ENCODE assay signal across 8 cellular contexts in genomic region chr7:51316666-51317581, GRCh38. TPM values are rescaled to one million over a fixed set of nuclear protein-coding genes. Genes with fewer than 3 reads are reported as not detected.
DNase-seq lines count a peak whose midpoint lies in the region; FAIRE-seq and TF ChIP-seq lines count a peak whose summit lies in the region.

TSS of gene COBL (minus strand) at chr7:51316809. CDS start at chr7:51316633, 176 bp downstream.

- no peak for TF ChIP-seq POLR2A in vagina (IDR thresholded peaks at IDR 0.05)

- 2 to 5% methylated on average over 16 to 94 of the region's 94 CpGs for WGBS in endodermal cell (ENCODE audit: insufficient coverage in 1 of 2, insufficient read length in 1 of 2), 2 experiments

- H3K4me3 Mint-ChIP-seq in Calu3 (ENCODE audit: low read depth, unreplicated experiment) (peak within 1 kb of the TSS; percentile 93), endodermal cell (peak within 1 kb of the TSS; percentile 78)

- H3K36me3 ChIP-seq in endodermal cell (ENCODE audit: control insufficient read depth, insufficient read depth, low read length) (no peaks in the 10 kb centered on the region), muscle layer of colon (ENCODE audit: insufficient read depth, low read length) (no peaks in the 10 kb centered on the region), vagina (no peaks in the 10 kb centered on the region)

- H3K9me3 Mint-ChIP-seq in Calu3 (ENCODE audit: low read depth, unreplicated experiment) (no peaks in the 10 kb centered on the region), endodermal cell (no peaks in the 10 kb centered on the region)

- peaks cover 50% of the 10 kb centered on the region for H3K4me1 Mint-ChIP-seq in Calu3 (ENCODE audit: low read depth, unreplicated experiment)
- peaks cover 40% of the 10 kb centered on the region for H3K4me1 Mint-ChIP-seq in endodermal cell

- H3K9me3 ChIP-seq in endodermal cell (ENCODE audit: control insufficient read depth, low read length) (no peaks in the 10 kb centered on the region), muscle layer of colon (ENCODE audit: low read length) (no peaks in the 10 kb centered on the region), vagina (no peaks in the 10 kb centered on the region)

- H3K27me3 ChIP-seq in endodermal cell (ENCODE audit: control insufficient read depth, insufficient read depth, low read length, poor library complexity, severe bottlenecking) (peaks cover 31% of the 10 kb centered on the region), muscle layer of colon (ENCODE audit: control insufficient read depth in 1 of 2, insufficient read depth in 2 of 2, low read length in 2 of 2) (peaks cover 0 to 22% of the 10 kb centered on the region in 2 donors), vagina (no peaks in the 10 kb centered on the region)

- intact Hi-C loops in Calu3 (cut with micrococcal nuclease; ENCODE audit: unreplicated experiment) (no loop called here), vagina (cut with DNase I) (no loop called here)

- H3K27ac ChIP-seq in endodermal cell (ENCODE audit: low read depth, low read length) (no peak within 1 kb of the TSS), muscle layer of colon (ENCODE audit: low read depth, low read length) (no peak within 1 kb of the TSS), vagina (no peak within 1 kb of the TSS)

- no peak for FAIRE-seq in GM19239 (lab: Jason Lieb, UNC)

- DNase-seq in Calu3 (peak; percentile 64), NCI-H510A treated with DMSO at 0.1 percent for 48 hours (lab: John Stamatoyannopoulos, UW) (peak; percentile 74), endodermal cell (peak; percentile 89), vagina (ENCODE audit: extremely low spot score in 2 of 2) (no peak), GM19239 (ENCODE audit: insufficient read length, low spot score) (no peak)
- DNase-seq in effector CD8-positive, alpha-beta T cell (lab: John Stamatoyannopoulos, UW), result no peak
- DNase-seq in stimulated activated CD4-positive, alpha-beta T cell treated with anti-CD3 and anti-CD28 coated beads, Interleukin-4, amount 100 ng/mL, for 24 hours, result no peak

- TF ChIP-seq CTCF in Calu3 (IDR thresholded peaks at IDR 0.05; ENCODE audit: unreplicated experiment) (no peak), endodermal cell (conservative IDR thresholded peaks at IDR 0.05) (no peak), vagina (IDR thresholded peaks at IDR 0.05) (no peak)

- H3K4me1 ChIP-seq in endodermal cell (ENCODE audit: control insufficient read depth, insufficient read depth, low read length), result peaks cover 23% of the 10 kb centered on the region
- H3K4me1 ChIP-seq in muscle layer of colon (ENCODE audit: insufficient read depth, low read length), result no peaks in the 10 kb centered on the region
- H3K4me1 ChIP-seq in vagina, result peaks cover 7% of the 10 kb centered on the region

- peak within 1 kb of the TSS; percentile 86 for H3K4me3 ChIP-seq in endodermal cell (ENCODE audit: low read length)
- peak within 1 kb of the TSS; percentile 41 to 65 for H3K4me3 ChIP-seq in muscle layer of colon (ENCODE audit: low read depth in 1 of 2, low read length in 2 of 2)
- H3K4me3 ChIP-seq in vagina, result peak within 1 kb of the TSS; percentile 54 to 60

- H3K27me3 Mint-ChIP-seq in Calu3 (ENCODE audit: unreplicated experiment), result no peaks in the 10 kb centered on the region
- H3K27me3 Mint-ChIP-seq in endodermal cell (ENCODE audit: insufficient read depth), result peaks cover 60% of the 10 kb centered on the region

- H3K9ac ChIP-seq in endodermal cell (ENCODE audit: extremely low read depth, low read length, poor library complexity, severe bottlenecking), result peak within 1 kb of the TSS; percentile 66
- H3K9ac ChIP-seq in muscle layer of colon (ENCODE audit: low read length), result no peak within 1 kb of the TSS

- H3K27ac Mint-ChIP-seq in Calu3 (ENCODE audit: unreplicated experiment), result peak within 1 kb of the TSS; percentile 95
- peak within 1 kb of the TSS; percentile 85 for H3K27ac Mint-ChIP-seq in endodermal cell

- H3K36me3 Mint-ChIP-seq in Calu3 (ENCODE audit: insufficient read depth, unreplicated experiment) (peaks cover 40% of the 10 kb centered on the region), endodermal cell (ENCODE audit: low read depth) (no peaks in the 10 kb centered on the region)

- BruUV-seq in Calu3 (replicated peaks; lab: Mats Ljungman, UMichigan), result TSS peak; percentile 20

- CTCF ChIA-PET in Calu3 (lab: Charles Lee), result no interaction called here

RNA-seq across cellular contexts. Expression of gene COBL, which starts in this region (rescaled TPM):
- total RNA-seq in Calu3 (2022), result 48.1 and 49.9 TPM in 2 replicates
- 10 to 100 TPM; 27.5 to 28.3 TPM for total RNA-seq in endodermal cell
- 4.2 TPM for polyA plus RNA-seq in endodermal cell (2013, experiment 1 of 2)
- 3.6 TPM for polyA plus RNA-seq in endodermal cell (2013, experiment 2 of 2)
- 9.3 TPM for total RNA-seq in vagina

Comparison
In these comparisons a context has a peak if more than half of its experiments do, and no peak if none do; other contexts are left out.
1. DNase-seq: peak in Calu3 (single experiment), NCI-H510A treated with DMSO at 0.1 percent for 48 hours (single experiment) and endodermal cell (single experiment); none in vagina (0 of 2), effector CD8-positive, alpha-beta T cell (single experiment), stimulated activated CD4-positive, alpha-beta T cell treated with anti-CD3 and anti-CD28 coated beads, Interleukin-4, amount 100 ng/mL, for 24 hours (single experiment) and GM19239 (single experiment).
2. Peak in every context shown above with its lines, with median percentiles within 50 percentile points of each other: H3K4me3 ChIP-seq.